In the genomic region with DNA sequence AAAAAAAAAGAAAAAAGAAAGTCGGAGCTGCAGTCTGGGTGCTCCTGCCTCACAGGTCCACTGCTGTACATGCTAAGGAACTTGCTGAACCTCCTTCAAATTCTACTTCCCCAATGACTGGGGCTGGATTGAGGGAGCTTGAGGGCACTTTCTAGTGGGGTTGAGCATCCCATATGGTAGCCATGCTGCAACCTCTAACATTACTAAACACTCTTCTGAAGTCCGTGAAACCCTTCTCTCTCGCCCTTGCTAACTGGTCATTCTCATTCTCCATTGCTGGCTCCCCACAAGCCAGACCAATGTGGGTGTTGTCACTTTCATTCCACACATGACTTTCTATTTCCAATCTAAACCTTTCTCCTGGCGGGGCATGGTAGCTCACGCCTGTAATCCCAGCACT, we compare ENCODE assay signal across 1 cellular context.
TF ChIP-seq lines count a peak whose summit lies in the region.

No MANE protein-coding gene starts in this region.

TF ChIP-seq in GM23338, 12 proteins besides CTCF, POLR2A, EP300 and RAD21:
- TF ChIP-seq ZNF462 (CRISPR knock-in tag; IDR thresholded peaks at IDR 0.05): no peak
TF ChIP-seq in GM23338: peak in this region for 0.
